15 cellular contexts compared by ENCODE assay signal in genomic region chr5:150144876-150145275, GRCh38. TPM values are rescaled to one million over a fixed set of nuclear protein-coding genes. Genes with fewer than 3 reads are reported as not detected.
DNase-seq lines count a peak whose midpoint lies in the region; ATAC-seq and TF ChIP-seq lines count a peak whose summit lies in the region.
"Had no signal": no experiment of that assay in that cellular context is flagged by ENCODE, and none has a peak within 500 bp of the region (broad histone marks: within the 10 kb centered on the region; RNA-seq: fewer than 3 reads in every experiment).

No MANE protein-coding gene starts in this region.

- TF ChIP-seq CTCF in heart left ventricle (IDR thresholded peaks at IDR 0.05), result no peak
- TF ChIP-seq CTCF in coronary artery (IDR thresholded peaks at IDR 0.05), result no peak
- TF ChIP-seq CTCF in neural crest cell (conservative IDR thresholded peaks at IDR 0.05), result no peak
- no peak for TF ChIP-seq CTCF in uterus (IDR thresholded peaks at IDR 0.05)

- no peaks in the 10 kb centered on the region for H3K9me3 Mint-ChIP-seq in neural crest cell

- ATAC-seq in heart left ventricle (no peak), left cardiac atrium (no peak), HG03097 (IDR thresholded peaks at IDR 0.05; ENCODE audit: low FRiP score, unreplicated experiment) (no peak)

- H3K27ac ChIP-seq in heart left ventricle, result peak overlapping the region; percentile 47 to 96 (median 84)
- H3K27ac ChIP-seq in coronary artery, result peak overlapping the region; percentile 96 to 98
- peak overlapping the region; percentile 97 to 99 for H3K27ac ChIP-seq in uterus

- H3K36me3 ChIP-seq in heart left ventricle (peaks cover 0 to 7% (median 0%) of the 10 kb centered on the region in 9 donors), uterus (no peaks in the 10 kb centered on the region)
- H3K36me3 ChIP-seq: SJCRH30 had no signal

- intact Hi-C loops in heart left ventricle (cut with DNase I) (no loop called here), left cardiac atrium (cut with DNase I) (no loop called here), uterus (cut with DNase I; ENCODE audit: low total_unique reads) (no loop called here)

- TF ChIP-seq POLR2A in heart left ventricle (IDR thresholded peaks at IDR 0.05) (no peak), uterus (IDR thresholded peaks at IDR 0.05) (no peak)

- WGBS in heart left ventricle, 4 donors, result 36 to 54% (median 43%) methylated on average over 3 to 4 of the region's 4 CpGs

- no peak overlapping the region for H3K4me3 Mint-ChIP-seq in neural crest cell

- H3K36me3 Mint-ChIP-seq in neural crest cell (ENCODE audit: low read depth), result no peaks in the 10 kb centered on the region

- peaks cover 0 to 86% (median 55%) of the 10 kb centered on the region in 12 donors for H3K4me1 ChIP-seq in heart left ventricle
- peaks cover 39 to 47% of the 10 kb centered on the region in 2 donors for H3K4me1 ChIP-seq in uterus

- H3K4me3 ChIP-seq in heart left ventricle (peak overlapping the region in 4 of 12 donors; percentile 15 to 39 (median 36)), coronary artery (peak overlapping the region; percentile 81), uterus (peak overlapping the region in 1 of 2 donors; percentile 24)

- no peaks in the 10 kb centered on the region for H3K27me3 ChIP-seq in heart left ventricle
- no peaks in the 10 kb centered on the region for H3K27me3 ChIP-seq in uterus
- H3K27me3 ChIP-seq: SJCRH30 had no signal

- no peaks in the 10 kb centered on the region for H3K9me3 ChIP-seq in heart left ventricle
- no peaks in the 10 kb centered on the region for H3K9me3 ChIP-seq in uterus
- H3K9me3 ChIP-seq: SJCRH30 had no signal

- H3K27ac Mint-ChIP-seq in neural crest cell (ENCODE audit: unreplicated experiment), result peak overlapping the region; percentile 48

- no peaks in the 10 kb centered on the region for H3K27me3 Mint-ChIP-seq in neural crest cell (ENCODE audit: low read depth)

- H3K4me1 Mint-ChIP-seq in neural crest cell, result peaks cover 68% of the 10 kb centered on the region

- DNase-seq in heart left ventricle (no peak), left cardiac atrium (no peak), coronary artery (ENCODE audit: low spot score) (no peak), neural crest cell (ENCODE audit: low read depth, low spot score) (no peak), uterus (no peak), hypothalamus (lab: John Stamatoyannopoulos, UW) (no peak), NCI-H2196 (lab: John Stamatoyannopoulos, UW; ENCODE audit: unreplicated experiment) (no peak)
- DNase-seq: activated CD4-positive, alpha-beta T cell treated with anti-CD3 and anti-CD28 coated beads for 4 hours; activated naive CD4-positive, alpha-beta T cell; effector CD8-positive, alpha-beta T cell; NCI-H1105 treated with DMSO at 0.1 percent for 48 hours; NCI-H526 treated with DMSO at 0.1 percent for 48 hours had no signal

RNA-seq across cellular contexts. Expression of gene PDGFRB, which starts 10.8 kb away (rescaled TPM):
- 100 to 1,000 TPM in 3 of 9 donors, 10 to 100 TPM in 6; 28.3 to 112 (median 45.6) TPM for total RNA-seq in heart left ventricle
- 10 to 100 TPM; 27.6 to 53.1 TPM for polyA plus RNA-seq in heart left ventricle
- 10 to 100 TPM; 62.9 to 68.3 TPM for total RNA-seq in left cardiac atrium
- 10.8 and 15.3 TPM in 2 replicates for total RNA-seq in neural crest cell
- total RNA-seq in uterus, result 100 to 1,000 TPM in 3 of 4 donors, 10 to 100 TPM in 1; 60.2 to 378 (median 235) TPM

RNA-seq across cellular contexts. Expression of gene CDX1, which starts 21.7 kb away (rescaled TPM):
- under 1 TPM in 2 of 9 donors, not detected in 7; 0.29 TPM for total RNA-seq in heart left ventricle
- under 1 TPM in 1 of 2 donors, not detected in 1; 0.17 TPM for polyA plus RNA-seq in heart left ventricle
- total RNA-seq in left cardiac atrium, result not detected
- total RNA-seq in neural crest cell, result not detected in 2 replicates
- total RNA-seq in uterus, result under 1 TPM; 0.29 to 0.77 (median 0.38) TPM
- total RNA-seq: mononuclear cell, SJCRH30 had no signal

RNA-seq across cellular contexts. Expression of gene SLC6A7, which starts 45.0 kb away (rescaled TPM):
- total RNA-seq in heart left ventricle, result not detected
- polyA plus RNA-seq in heart left ventricle, result not detected
- total RNA-seq in left cardiac atrium, result not detected
- not detected in 2 replicates for total RNA-seq in neural crest cell
- total RNA-seq in uterus, result not detected
- total RNA-seq: SJCRH30 had no signal

RNA-seq across cellular contexts. Expression of gene CSF1R, which starts 58.5 kb away (rescaled TPM):
- total RNA-seq in heart left ventricle (100 to 1,000 TPM in 1 of 9 donors, 10 to 100 TPM in 6, 1 to 10 TPM in 2; 5.8 to 143 (median 12.0) TPM), left cardiac atrium (10 to 100 TPM; 18.3 to 41.6 TPM), neural crest cell (not detected in 2 replicates), uterus (10 to 100 TPM in 3 of 4 donors, 1 to 10 TPM in 1; 1.0 to 42.9 (median 22.8) TPM)
- 1 to 10 TPM; 5.0 to 5.6 TPM for polyA plus RNA-seq in heart left ventricle
